In the genomic region with DNA sequence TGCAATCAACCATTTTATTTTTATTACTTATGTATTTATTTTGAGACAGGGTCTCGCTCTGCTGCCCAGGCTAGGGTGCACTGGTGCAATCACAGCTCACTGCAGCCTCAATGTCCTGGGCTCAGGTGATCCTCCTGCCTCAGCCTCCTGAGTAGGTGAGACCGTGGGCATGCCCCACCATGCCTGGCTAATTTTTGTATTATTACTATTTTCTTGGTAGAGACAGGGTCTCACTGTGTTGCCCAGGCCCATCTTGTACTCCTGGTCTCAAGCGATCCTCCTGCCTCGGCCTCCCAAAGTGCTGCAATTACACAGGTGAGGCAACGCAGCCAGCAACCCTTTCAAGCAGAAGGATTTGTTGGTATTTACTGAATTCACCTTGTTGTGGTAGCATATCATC, we compare ENCODE assay signal across 1 cellular context.
TF ChIP-seq lines count a peak whose summit lies in the region.

No MANE protein-coding gene starts in this region.

TF ChIP-seq in WTC11, 78 proteins besides CTCF, POLR2A, EP300 and RAD21 (continued from another document):
- TF ChIP-seq, protein P1, sequence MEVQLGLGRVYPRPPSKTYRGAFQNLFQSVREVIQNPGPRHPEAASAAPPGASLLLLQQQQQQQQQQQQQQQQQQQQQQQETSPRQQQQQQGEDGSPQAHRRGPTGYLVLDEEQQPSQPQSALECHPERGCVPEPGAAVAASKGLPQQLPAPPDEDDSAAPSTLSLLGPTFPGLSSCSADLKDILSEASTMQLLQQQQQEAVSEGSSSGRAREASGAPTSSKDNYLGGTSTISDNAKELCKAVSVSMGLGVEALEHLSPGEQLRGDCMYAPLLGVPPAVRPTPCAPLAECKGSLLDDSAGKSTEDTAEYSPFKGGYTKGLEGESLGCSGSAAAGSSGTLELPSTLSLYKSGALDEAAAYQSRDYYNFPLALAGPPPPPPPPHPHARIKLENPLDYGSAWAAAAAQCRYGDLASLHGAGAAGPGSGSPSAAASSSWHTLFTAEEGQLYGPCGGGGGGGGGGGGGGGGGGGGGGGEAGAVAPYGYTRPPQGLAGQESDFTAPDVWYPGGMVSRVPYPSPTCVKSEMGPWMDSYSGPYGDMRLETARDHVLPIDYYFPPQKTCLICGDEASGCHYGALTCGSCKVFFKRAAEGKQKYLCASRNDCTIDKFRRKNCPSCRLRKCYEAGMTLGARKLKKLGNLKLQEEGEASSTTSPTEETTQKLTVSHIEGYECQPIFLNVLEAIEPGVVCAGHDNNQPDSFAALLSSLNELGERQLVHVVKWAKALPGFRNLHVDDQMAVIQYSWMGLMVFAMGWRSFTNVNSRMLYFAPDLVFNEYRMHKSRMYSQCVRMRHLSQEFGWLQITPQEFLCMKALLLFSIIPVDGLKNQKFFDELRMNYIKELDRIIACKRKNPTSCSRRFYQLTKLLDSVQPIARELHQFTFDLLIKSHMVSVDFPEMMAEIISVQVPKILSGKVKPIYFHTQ (CRISPR knock-in tag; IDR thresholded peaks at IDR 0.05), result no peak
- no peak for TF ChIP-seq NR3C1 (CRISPR knock-in tag; conservative IDR thresholded peaks at IDR 0.05; ENCODE audit: low read depth)
- TF ChIP-seq GTF2I (CRISPR knock-in tag; conservative IDR thresholded peaks at IDR 0.05), result peak; percentile 71; the same call in 1 of the 2 replicates
- TF ChIP-seq, protein P2, sequence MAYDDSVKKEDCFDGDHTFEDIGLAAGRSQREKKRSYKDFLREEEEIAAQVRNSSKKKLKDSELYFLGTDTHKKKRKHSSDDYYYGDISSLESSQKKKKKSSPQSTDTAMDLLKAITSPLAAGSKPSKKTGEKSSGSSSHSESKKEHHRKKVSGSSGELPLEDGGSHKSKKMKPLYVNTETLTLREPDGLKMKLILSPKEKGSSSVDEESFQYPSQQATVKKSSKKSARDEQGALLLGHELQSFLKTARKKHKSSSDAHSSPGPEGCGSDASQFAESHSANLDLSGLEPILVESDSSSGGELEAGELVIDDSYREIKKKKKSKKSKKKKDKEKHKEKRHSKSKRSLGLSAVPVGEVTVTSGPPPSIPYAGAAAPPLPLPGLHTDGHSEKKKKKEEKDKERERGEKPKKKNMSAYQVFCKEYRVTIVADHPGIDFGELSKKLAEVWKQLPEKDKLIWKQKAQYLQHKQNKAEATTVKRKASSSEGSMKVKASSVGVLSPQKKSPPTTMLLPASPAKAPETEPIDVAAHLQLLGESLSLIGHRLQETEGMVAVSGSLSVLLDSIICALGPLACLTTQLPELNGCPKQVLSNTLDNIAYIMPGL (CRISPR knock-in tag; IDR thresholded peaks at IDR 0.05), result no peak
- TF ChIP-seq SMAD3 (CRISPR knock-in tag; IDR thresholded peaks at IDR 0.05; ENCODE audit: borderline replicate concordance), result no peak
- no peak for TF ChIP-seq ZNF317 (CRISPR knock-in tag; IDR thresholded peaks at IDR 0.05; ENCODE audit: borderline replicate concordance, low read depth)
